Comparison of ENCODE assay signal across 28 cellular contexts in the genomic region with DNA sequence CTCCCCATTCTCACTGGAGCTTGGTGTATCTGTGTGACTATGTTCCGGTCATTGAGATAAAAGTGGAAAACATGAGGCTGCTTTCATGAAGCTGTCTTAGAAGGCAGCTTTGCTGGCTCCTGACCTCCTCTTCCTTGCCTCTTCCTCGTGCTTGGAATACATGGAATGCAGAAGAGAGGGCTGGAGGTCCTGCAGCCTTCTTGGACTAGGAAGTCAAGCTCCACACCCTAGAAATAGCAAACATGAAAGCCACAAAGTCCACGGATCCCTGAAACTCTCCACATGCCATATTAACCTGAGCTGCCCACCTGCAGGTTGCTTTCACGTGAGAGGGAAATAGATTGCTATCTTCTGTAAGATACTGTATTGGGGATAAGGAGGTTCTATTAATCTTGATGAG. TPM values are rescaled to one million over a fixed set of nuclear protein-coding genes. Genes with fewer than 3 reads are reported as not detected.
"Had no signal": no experiment of that assay in that cellular context is flagged by ENCODE, and none has a peak within 500 bp of the region (broad histone marks: within the 10 kb centered on the region; RNA-seq: fewer than 3 reads in every experiment).

No MANE protein-coding gene starts in this region.

- H3K27ac Mint-ChIP-seq: mesothelial cell of epicardium; naive B cell; natural killer cell; nephron progenitor cell; progenitor cell of endocrine pancreas; stimulated activated naive B cell treated with anti-CD40 and anti-IgM and Interleukin-4, amounts not matched to agents 10 μg/mL and 1 μg/mL and 100 μg/mL, for 72 hours; stimulated activated naive CD8-positive, alpha-beta T cell treated with anti-CD3 and anti-CD28 coated beads, Interleukin-15, Interleukin-2, amounts not matched to agents 100 ng/mL and 50 ng/mL, for 24 hours had no signal

- H3K4me1 ChIP-seq: left ventricle myocardium inferior, parathyroid adenoma, tibial nerve, vagina had no signal

- H3K9me3 ChIP-seq: neutrophil, vagina had no signal

- FAIRE-seq: islet of Langerhans had no signal

- H3K79me2 ChIP-seq: parathyroid adenoma had no signal

- H3K4me1 Mint-ChIP-seq: naive B cell; natural killer cell; stimulated activated naive B cell treated with anti-CD40 and anti-IgM and Interleukin-4, amounts not matched to agents 10 μg/mL and 1 μg/mL and 100 μg/mL, for 72 hours had no signal

- H3K9ac ChIP-seq: neural progenitor cell, parathyroid adenoma had no signal

- H3K4me3 ChIP-seq: left ventricle myocardium inferior, lung, neural progenitor cell, skin epidermis, tibial nerve, vagina had no signal

- ATAC-seq: natural killer cell; right cardiac atrium; sciatic nerve; stimulated activated naive B cell treated with anti-CD40 and anti-IgM and Interleukin-4, amounts not matched to agents 10 μg/mL and 1 μg/mL and 100 μg/mL, for 72 hours had no signal

- H2AFZ ChIP-seq: neural progenitor cell, parathyroid adenoma had no signal

- DNase-seq: hippocampal formation; left ventricle myocardium inferior; mesendoderm; naive B cell; natural killer cell; nephron progenitor cell; occipital lobe; retina; right cardiac atrium; stimulated activated CD4-positive, alpha-beta T cell treated with anti-CD3 and anti-CD28 coated beads, Interleukin-12 subunit alpha, Interleukin-12 subunit beta, amount 100 ng/mL, for 4 hours; stimulated activated CD4-positive, alpha-beta T cell treated with anti-CD3 and anti-CD28 coated beads, Interleukin-15, amount 100 ng/mL, for 24 hours; stimulated activated CD4-positive, alpha-beta T cell treated with anti-CD3 and anti-CD28 coated beads, Interleukin-2, amount 100 ng/mL, for 24 hours; stimulated activated CD4-positive, alpha-beta T cell treated with anti-CD3 and anti-CD28 coated beads, Interleukin-4, amount 100 ng/mL, for 1 hour; stimulated activated naive B cell treated with anti-CD40 and anti-IgM and Interleukin-4, amounts not matched to agents 10 μg/mL and 1 μg/mL and 100 μg/mL, for 72 hours had no signal

- H3K36me3 Mint-ChIP-seq: mesothelial cell of epicardium; natural killer cell; neural progenitor cell; stimulated activated naive B cell treated with anti-CD40 and anti-IgM and Interleukin-4, amounts not matched to agents 10 μg/mL and 1 μg/mL and 100 μg/mL, for 72 hours had no signal

- H3K27ac ChIP-seq: left ventricle myocardium inferior, neural progenitor cell, neutrophil, parathyroid adenoma, tibial nerve, vagina had no signal

- H3K4me3 Mint-ChIP-seq: mesothelial cell of epicardium; naive B cell; natural killer cell; nephron progenitor cell; neural progenitor cell; stimulated activated naive B cell treated with anti-CD40 and anti-IgM and Interleukin-4, amounts not matched to agents 10 μg/mL and 1 μg/mL and 100 μg/mL, for 72 hours; stimulated activated naive CD8-positive, alpha-beta T cell treated with anti-CD3 and anti-CD28 coated beads, Interleukin-15, Interleukin-2, amounts not matched to agents 100 ng/mL and 50 ng/mL, for 24 hours had no signal

- H3K27me3 ChIP-seq: neutrophil, tibial nerve, vagina had no signal

- H3K36me3 ChIP-seq: left ventricle myocardium inferior, neural progenitor cell, neutrophil, tibial nerve, vagina had no signal

- H3K4me2 ChIP-seq: neural progenitor cell had no signal

RNA-seq across cellular contexts. Expression of a gene that starts 51.0 kb away (rescaled TPM):
- total RNA-seq: mononuclear cell, natural killer cell, osteocyte had no signal
